ENCODE assay signal across 21 cellular contexts in genomic region chr6:114432380-114432779, GRCh38.
A peak's percentile ranks its signal among the peaks of the same experiment; 100 is the strongest.
DNase-seq lines count a peak whose midpoint lies in the region; ATAC-seq, FAIRE-seq and TF ChIP-seq lines count a peak whose summit lies in the region.
"Had no signal": no experiment of that assay in that cellular context is flagged by ENCODE, and none has a peak within 500 bp of the region (broad histone marks: within the 10 kb centered on the region; RNA-seq: fewer than 3 reads in every experiment).

No MANE protein-coding gene starts in this region.

- H4K20me1 ChIP-seq in HepG2 (ENCODE audit: insufficient read depth, low read length) (no peaks in the 10 kb centered on the region), GM12878 (ENCODE audit: control insufficient read depth, insufficient read depth) (no peaks in the 10 kb centered on the region), PC-3 (ENCODE audit: low read length) (no peaks in the 10 kb centered on the region)

- H3K9me3 ChIP-seq in HepG2 (ENCODE audit: low read length), result no peaks in the 10 kb centered on the region
- H3K9me3 ChIP-seq in right lobe of liver, result no peaks in the 10 kb centered on the region
- H3K9me3 ChIP-seq in GM12878 (replicated peaks; ENCODE audit: control insufficient read depth, insufficient read depth, low read length), result no peaks in the 10 kb centered on the region
- no peaks in the 10 kb centered on the region for H3K9me3 ChIP-seq in left lung
- H3K9me3 ChIP-seq in PC-3 (ENCODE audit: low read length), result no peaks in the 10 kb centered on the region
- H3K9me3 ChIP-seq: pancreas, sigmoid colon, suprapubic skin, vagina had no signal

- no peaks in the 10 kb centered on the region for H3K79me2 ChIP-seq in HepG2 (ENCODE audit: insufficient read depth, low read length)
- H3K79me2 ChIP-seq in GM12878 (ENCODE audit: control insufficient read depth, insufficient read depth, low read length), result no peaks in the 10 kb centered on the region
- no peaks in the 10 kb centered on the region for H3K79me2 ChIP-seq in PC-3 (ENCODE audit: low read length)

- POLR2A ChIA-PET in HepG2 (lab: Yijun Ruan, JAX), result no interaction called here
- POLR2A ChIA-PET in GM12878 (lab: Charles Lee), result no interaction called here
- POLR2A ChIA-PET in PC-3 (lab: Charles Lee; ENCODE audit: unreplicated experiment), result no interaction called here

- no peak overlapping the region for H3K27ac ChIP-seq in HepG2 (ENCODE audit: extremely low read length, insufficient read depth, low read length)
- no peak overlapping the region for H3K27ac ChIP-seq in right lobe of liver
- no peak overlapping the region for H3K27ac ChIP-seq in GM12878 (ENCODE audit: control insufficient read depth, insufficient read depth)
- H3K27ac ChIP-seq in left lung, result no peak overlapping the region
- no peak overlapping the region for H3K27ac ChIP-seq in PC-3 (ENCODE audit: low read length)
- H3K27ac ChIP-seq: brain microvascular endothelial cell, pancreas, sigmoid colon, suprapubic skin, vagina had no signal

- TF ChIP-seq RAD21 in HepG2 (CRISPR knock-in tag; IDR thresholded peaks at IDR 0.05) (no peak), GM12878 (IDR thresholded peaks at IDR 0.05; ENCODE audit: insufficient read depth, low read depth, low read length) (no peak)

- H3K27me3 ChIP-seq in HepG2 (ENCODE audit: control insufficient read depth in 1 of 2, insufficient read depth in 2 of 2, low read length in 2 of 2), result no peaks in the 10 kb centered on the region; a peak in 1 of 5 replicates
- no peaks in the 10 kb centered on the region for H3K27me3 ChIP-seq in right lobe of liver
- H3K27me3 ChIP-seq in GM12878 (replicated peaks in 1 of 2; ENCODE audit: control insufficient read depth in 2 of 2, insufficient read depth in 2 of 2, low read length in 1 of 2), result no peaks in the 10 kb centered on the region
- no peaks in the 10 kb centered on the region for H3K27me3 ChIP-seq in left lung
- H3K27me3 ChIP-seq in PC-3 (ENCODE audit: low read length), result no peaks in the 10 kb centered on the region
- H3K27me3 ChIP-seq: brain microvascular endothelial cell, pancreas, sigmoid colon, suprapubic skin, vagina had no signal

- CTCF ChIA-PET in HepG2 (lab: Yijun Ruan, JAX; ENCODE audit: low intra/inter-chr PET ratio, low total read pairs) (no interaction called here), GM12878 (lab: Yijun Ruan, JAX) (no interaction called here), PC-3 (lab: Charles Lee) (no interaction called here)

- no peak for TF ChIP-seq EP300 in HepG2 (IDR thresholded peaks at IDR 0.05; ENCODE audit: low read depth in 2 of 2, low read length in 2 of 2)
- TF ChIP-seq EP300 in HepG2 (CRISPR knock-in tag; IDR thresholded peaks at IDR 0.05; ENCODE audit: borderline replicate concordance), result no peak
- TF ChIP-seq EP300 in GM12878 (IDR thresholded peaks at IDR 0.05; ENCODE audit: borderline replicate concordance in 1 of 2, control insufficient read depth in 1 of 2, low read depth in 2 of 2, low read length in 2 of 2), result no peak

- H3K9me2 ChIP-seq in PC-3 (replicated peaks; ENCODE audit: low read length), result no peaks in the 10 kb centered on the region

- peaks cover 9% of the 10 kb centered on the region for H3K4me1 ChIP-seq in HepG2 (ENCODE audit: insufficient read depth, low read length)
- H3K4me1 ChIP-seq in right lobe of liver, result no peaks in the 10 kb centered on the region
- H3K4me1 ChIP-seq in GM12878 (ENCODE audit: control insufficient read depth, insufficient read depth, low read length), result no peaks in the 10 kb centered on the region
- H3K4me1 ChIP-seq in left lung, result no peaks in the 10 kb centered on the region
- H3K4me1 ChIP-seq in PC-3 (ENCODE audit: insufficient read depth, low read length), result no peaks in the 10 kb centered on the region
- H3K4me1 ChIP-seq: pancreas, sigmoid colon, suprapubic skin, vagina had no signal

- FAIRE-seq in HepG2 (lab: Jason Lieb, UNC) (no peak), GM12878 (lab: Jason Lieb, UNC) (no peak)
- FAIRE-seq: pancreas had no signal

- H2AFZ ChIP-seq in HepG2 (ENCODE audit: low read length), result no peak overlapping the region
- no peak overlapping the region for H2AFZ ChIP-seq in GM12878 (ENCODE audit: control insufficient read depth, low read depth, low read length)
- H2AFZ ChIP-seq in PC-3 (ENCODE audit: low read length), result no peak overlapping the region

- DNase-seq in HepG2 (ENCODE audit: low spot score), result no peak
- no peak for DNase-seq in right lobe of liver
- peak; percentile 91 for DNase-seq in NCI-H2171 (lab: John Stamatoyannopoulos, UW)
- no peak for DNase-seq in GM12878 (ENCODE audit: low read depth, low spot score)
- DNase-seq in left lung, result no peak
- no peak for DNase-seq in PC-3
- DNase-seq in DMS53 (lab: John Stamatoyannopoulos, UW), result no peak
- DNase-seq: activated CD4-positive, alpha-beta T cell treated with anti-CD3 and anti-CD28 coated beads, Interleukin-2, amount 50 U/mL, for 1 hour; activated effector memory CD4-positive, alpha-beta T cell treated with Interleukin-2 at 50 U/mL for 16 hours; brain microvascular endothelial cell; effector memory CD4-positive, alpha-beta T cell; GOT3; natural killer cell; pancreas; SHP77; sigmoid colon; T-helper 17 cell; WERI-Rb-1 had no signal

- in situ Hi-C loops in HepG2 (cut with HindIII; ENCODE audit: extremely low pct_ligation_motif_present, low pct_unique_long_range_greater_than_20kb) (no loop called here), GM12878 (cut with MboI) (no loop called here)

- 15% methylated on average over 1 of the region's 1 CpG for WGBS in HepG2 (ENCODE audit: low lambda C conversion rate)
- WGBS in right lobe of liver (ENCODE audit: insufficient coverage, low coverage, low lambda C conversion rate, missing lambda C conversion rate), result 50% methylated on average over 1 of the region's 1 CpG
- WGBS in GM12878 (ENCODE audit: insufficient coverage, insufficient replicate concordance, low lambda C conversion rate, missing lambda C conversion rate), result 0% methylated on average over 1 of the region's 1 CpG

- no peak for TF ChIP-seq POLR2A in HepG2 (IDR thresholded peaks at IDR 0.05; ENCODE audit: insufficient read depth in 1 of 2, low read depth in 2 of 2, low read length in 2 of 2)
- no peak for TF ChIP-seq POLR2A in right lobe of liver (IDR thresholded peaks at IDR 0.05)
- no peak for TF ChIP-seq POLR2A in GM12878 (IDR thresholded peaks at IDR 0.05; ENCODE audit: low read depth, low read length)

- H3K36me3 ChIP-seq in HepG2 (replicated peaks in 1 of 2; ENCODE audit: control insufficient read depth in 1 of 2, insufficient read depth in 2 of 2, low read length in 2 of 2) (no peaks in the 10 kb centered on the region), right lobe of liver (no peaks in the 10 kb centered on the region), GM12878 (ENCODE audit: control insufficient read depth in 2 of 2, insufficient read depth in 2 of 2, low read length in 1 of 2) (no peaks in the 10 kb centered on the region), left lung (no peaks in the 10 kb centered on the region), PC-3 (ENCODE audit: low read depth, low read length) (no peaks in the 10 kb centered on the region)
- H3K36me3 ChIP-seq: brain microvascular endothelial cell, pancreas, sigmoid colon, suprapubic skin, vagina, WERI-Rb-1 had no signal

- SMC1A ChIA-PET in GM12878 (lab: Charles Lee; ENCODE audit: uncharacterized antibody, unreplicated experiment), result interaction anchor here (0.8 kb wide), 1 partner anchor 286 kb away, joined by 3 read pairs; no protein-coding TSS in a partner anchor

- H3K4me2 ChIP-seq in HepG2 (ENCODE audit: low read depth, low read length), result no peak overlapping the region
- H3K4me2 ChIP-seq in GM12878 (ENCODE audit: control insufficient read depth, insufficient read depth), result no peak overlapping the region
- no peak overlapping the region for H3K4me2 ChIP-seq in PC-3 (ENCODE audit: low read length)

- BruUV-seq in HepG2 (replicated peaks; lab: Mats Ljungman, UMichigan), result no TSS peak
- no TSS peak for BruUV-seq in GM12878 (replicated peaks; lab: Mats Ljungman, UMichigan)
- no TSS peak for BruUV-seq in PC-3 (replicated peaks; lab: Mats Ljungman, UMichigan)

- H3F3A ChIP-seq in PC-3 (ENCODE audit: low read length, unreplicated experiment), result no peaks in the 10 kb centered on the region

- ATAC-seq in HepG2, result no peak
- no peak for ATAC-seq in right lobe of liver
- ATAC-seq in GM12878, result no peak
- ATAC-seq in esophagus mucosa, result no peak
- ATAC-seq in left lung, result no peak
- no peak for ATAC-seq in PC-3
- ATAC-seq: natural killer cell, pancreas, T-helper 17 cell had no signal

- RAD21 ChIA-PET in GM12878 (lab: Charles Lee; ENCODE audit: unreplicated experiment), result no interaction called here

- TF ChIP-seq CTCF in HepG2 (CRISPR knock-in tag; IDR thresholded peaks at IDR 0.05) (no peak), right lobe of liver (IDR thresholded peaks at IDR 0.05) (no peak), GM12878 (IDR thresholded peaks at IDR 0.05 in 2 of 3, conservative IDR thresholded peaks at IDR 0.05 in 1 of 3; ENCODE audit: control insufficient read depth in 2 of 3, extremely low read depth in 1 of 3, insufficient read depth in 1 of 3, low read depth in 3 of 3, low read length in 3 of 3) (no peak), left lung (IDR thresholded peaks at IDR 0.05) (no peak), PC-3 (conservative IDR thresholded peaks at IDR 0.05; ENCODE audit: low read depth, low read length) (no peak)

- H3K9ac ChIP-seq in HepG2 (ENCODE audit: insufficient read depth, low read depth, low read length) (no peak overlapping the region), GM12878 (ENCODE audit: control insufficient read depth, insufficient read depth, low read length) (no peak overlapping the region), PC-3 (ENCODE audit: low read length) (no peak overlapping the region)

- H3K4me3 ChIP-seq in HepG2 (replicated peaks in 1 of 3; ENCODE audit: insufficient read depth in 1 of 3, low read depth in 2 of 3, low read length in 3 of 3), result no peak overlapping the region
- H3K4me3 ChIP-seq in right lobe of liver, result no peak overlapping the region
- H3K4me3 ChIP-seq in GM12878, result no peak overlapping the region
- H3K4me3 ChIP-seq in left lung, result no peak overlapping the region
- no peak overlapping the region for H3K4me3 ChIP-seq in PC-3 (ENCODE audit: low read length)
- H3K4me3 ChIP-seq: pancreas, sigmoid colon, suprapubic skin, vagina had no signal

- intact Hi-C loops in HepG2 (cut with micrococcal nuclease; ENCODE audit: unreplicated experiment) (no loop called here), right lobe of liver (cut with DNase I) (no loop called here), GM12878 (cut with micrococcal nuclease; ENCODE audit: unreplicated experiment) (no loop called here), left lung (cut with DNase I) (no loop called here), PC-3 (cut with micrococcal nuclease) (no loop called here)

TF ChIP-seq in HepG2, 621 proteins besides CTCF, POLR2A, EP300 and RAD21 (continues in another document):
- no peak for TF ChIP-seq ZNF768 (CRISPR knock-in tag; IDR thresholded peaks at IDR 0.05)
- peak; percentile 72; the same call in 1 of the 2 replicates for TF ChIP-seq MIER2 (CRISPR knock-in tag; IDR thresholded peaks at IDR 0.05)
